ENCODE assay signal across 23 cellular contexts in genomic region chr10:61404771-61405170, GRCh38. TPM values are rescaled to one million over a fixed set of nuclear protein-coding genes. Genes with fewer than 3 reads are reported as not detected.
DNase-seq lines count a peak whose midpoint lies in the region; ATAC-seq, FAIRE-seq and TF ChIP-seq lines count a peak whose summit lies in the region.
"Had no signal": no experiment of that assay in that cellular context is flagged by ENCODE, and none has a peak within 500 bp of the region (broad histone marks: within the 10 kb centered on the region; RNA-seq: fewer than 3 reads in every experiment).

No MANE protein-coding gene starts in this region.

- no peak overlapping the region for H3K4me3 ChIP-seq in BJ (ENCODE audit: low read depth, low read length)
- no peak overlapping the region for H3K4me3 ChIP-seq in K562
- H3K4me3 ChIP-seq: breast epithelium, gastrocnemius medialis, MG63, stomach had no signal

- no peaks in the 10 kb centered on the region for H3K9me1 ChIP-seq in K562 (ENCODE audit: control insufficient read depth, insufficient read depth, low read length)

- no peaks in the 10 kb centered on the region for H3K9me3 ChIP-seq in K562 (replicated peaks; ENCODE audit: control insufficient read depth, insufficient read depth, low read depth, low read length)
- H3K9me3 ChIP-seq: BE2C, breast epithelium, gastrocnemius medialis, MG63, stomach had no signal

- TF ChIP-seq POLR2A in K562 (conservative IDR thresholded peaks at IDR 0.05) = no peak

- TF ChIP-seq EP300 in K562 (IDR thresholded peaks at IDR 0.05; ENCODE audit: low read length) = no peak

- no peaks in the 10 kb centered on the region for H3K27me3 Mint-ChIP-seq in type B pancreatic cell
- H3K27me3 Mint-ChIP-seq in activated naive CD8-positive, alpha-beta T cell treated with anti-CD3 and anti-CD28 coated beads for 36 hours = no peaks in the 10 kb centered on the region
- H3K27me3 Mint-ChIP-seq: naive thymus-derived CD8-positive, alpha-beta T cell had no signal

- no peaks in the 10 kb centered on the region for H3K79me2 ChIP-seq in K562 (ENCODE audit: control insufficient read depth, insufficient read depth, low read length)

- no peaks in the 10 kb centered on the region for H4K20me1 ChIP-seq in K562 (replicated peaks; ENCODE audit: control insufficient read depth, insufficient read depth, low read length)

- no peaks in the 10 kb centered on the region for H3K36me3 Mint-ChIP-seq in type B pancreatic cell
- no peaks in the 10 kb centered on the region for H3K36me3 Mint-ChIP-seq in activated naive CD8-positive, alpha-beta T cell treated with anti-CD3 and anti-CD28 coated beads for 36 hours
- H3K36me3 Mint-ChIP-seq: activated CD8-positive, alpha-beta memory T cell treated with anti-CD3 and anti-CD28 coated beads, Interleukin-2, amount 10 ng/mL, durations not matched to agents 7 days and 5 days; naive thymus-derived CD8-positive, alpha-beta T cell had no signal

- WGBS in K562 (ENCODE audit: insufficient coverage, low coverage, missing lambda C conversion rate) = 0% methylated on average over 2 of the region's 2 CpGs

- no peak for TF ChIP-seq CTCF in BJ (IDR thresholded peaks at IDR 0.05; ENCODE audit: insufficient read depth, low read depth, low read length)
- TF ChIP-seq CTCF in K562 (IDR thresholded peaks at IDR 0.05 in 2 of 3, conservative IDR thresholded peaks at IDR 0.05 in 1 of 3; ENCODE audit: insufficient read depth in 2 of 3, low read depth in 1 of 3, low read length in 3 of 3) = no peak
- TF ChIP-seq CTCF in type B pancreatic cell (conservative IDR thresholded peaks at IDR 0.05) = no peak

- H3K27ac ChIP-seq in K562 (ENCODE audit: extremely low read depth, low read depth, low read length) = no peak overlapping the region
- H3K27ac ChIP-seq: breast epithelium, gastrocnemius medialis, stomach had no signal

- no TSS peak for BruUV-seq in K562 (replicated peaks; lab: Mats Ljungman, UMichigan)

- peaks cover 6% of the 10 kb centered on the region for H3K4me1 Mint-ChIP-seq in type B pancreatic cell (ENCODE audit: unreplicated experiment)
- H3K4me1 Mint-ChIP-seq in activated naive CD8-positive, alpha-beta T cell treated with anti-CD3 and anti-CD28 coated beads for 36 hours = no peaks in the 10 kb centered on the region
- H3K4me1 Mint-ChIP-seq: activated CD8-positive, alpha-beta memory T cell treated with anti-CD3 and anti-CD28 coated beads, Interleukin-2, amount 10 ng/mL, durations not matched to agents 7 days and 5 days; naive thymus-derived CD8-positive, alpha-beta T cell had no signal

- H3K4me3 Mint-ChIP-seq in type B pancreatic cell = no peak overlapping the region
- H3K4me3 Mint-ChIP-seq in activated naive CD8-positive, alpha-beta T cell treated with anti-CD3 and anti-CD28 coated beads for 36 hours = no peak overlapping the region
- H3K4me3 Mint-ChIP-seq: activated CD8-positive, alpha-beta memory T cell treated with anti-CD3 and anti-CD28 coated beads, Interleukin-2, amount 10 ng/mL, durations not matched to agents 7 days and 5 days; naive thymus-derived CD8-positive, alpha-beta T cell had no signal

- ATAC-seq in K562 = no peak
- ATAC-seq in HG02588 (IDR thresholded peaks at IDR 0.05; ENCODE audit: unreplicated experiment) = no peak
- ATAC-seq: activated CD4-positive, CD25-positive, alpha-beta regulatory T cell treated with anti-CD3 and anti-CD28 coated beads, Interleukin-2, amount 50 U/mL, for 24 hours; activated CD8-positive, alpha-beta memory T cell treated with anti-CD3 and anti-CD28 coated beads, Interleukin-2, amount 10 ng/mL, durations not matched to agents 7 days and 5 days; gastrocnemius medialis; naive thymus-derived CD8-positive, alpha-beta T cell had no signal

- POLR2A ChIA-PET in BJ (lab: Charles Lee) = no interaction called here
- POLR2A ChIA-PET in K562 (lab: Yijun Ruan, JAX) = no interaction called here

- H3K27me3 ChIP-seq in BJ (ENCODE audit: control insufficient read depth, insufficient read depth, low read length) = no peaks in the 10 kb centered on the region
- H3K27me3 ChIP-seq in K562 (ENCODE audit: control insufficient read depth in 2 of 2, insufficient read depth in 2 of 2, low read length in 2 of 2) = no peaks in the 10 kb centered on the region
- H3K27me3 ChIP-seq: BE2C, breast epithelium, gastrocnemius medialis, MG63, stomach had no signal

- DNase-seq in BJ (ENCODE audit: low read depth) (peak; percentile 19), LHCN-M2 (ENCODE audit: low read depth) (peak; percentile 76), K562 (ENCODE audit: extremely low read depth in 1 of 4, low spot score in 3 of 4) (no peak), kidney tubule cell (ENCODE audit: low spot score) (peak; percentile 13), NCI-H187 treated with DMSO at 0.1 percent for 48 hours (lab: John Stamatoyannopoulos, UW) (no peak), type B pancreatic cell (ENCODE audit: extremely low spot score, unreplicated experiment) (no peak)
- no peak for DNase-seq in activated naive CD8-positive, alpha-beta T cell treated with anti-CD3 and anti-CD28 coated beads for 36 hours
- DNase-seq: activated CD8-positive, alpha-beta memory T cell treated with anti-CD3 and anti-CD28 coated beads, Interleukin-2, amount 10 ng/mL, durations not matched to agents 7 days and 5 days; activated naive CD4-positive, alpha-beta T cell; BE2C; effector CD4-positive, alpha-beta T cell; gastrocnemius medialis; MG63; naive thymus-derived CD8-positive, alpha-beta T cell; NCI-H2081; NCI-H774; RPMI8226; stimulated activated CD4-positive, alpha-beta T cell treated with anti-CD3 and anti-CD28 coated beads, Interleukin-15, amount 100 ng/mL, for 24 hours; stomach; T-helper 1 cell had no signal

- H3K27ac Mint-ChIP-seq in type B pancreatic cell = no peak overlapping the region
- H3K27ac Mint-ChIP-seq in activated naive CD8-positive, alpha-beta T cell treated with anti-CD3 and anti-CD28 coated beads for 36 hours = no peak overlapping the region
- H3K27ac Mint-ChIP-seq: activated CD8-positive, alpha-beta memory T cell treated with anti-CD3 and anti-CD28 coated beads, Interleukin-2, amount 10 ng/mL, durations not matched to agents 7 days and 5 days; naive thymus-derived CD8-positive, alpha-beta T cell had no signal

- intact Hi-C loops in K562 (cut with micrococcal nuclease) = no loop called here

- CTCF ChIA-PET in BJ (lab: Yijun Ruan, JAX) = no interaction called here
- CTCF ChIA-PET in K562 (lab: Yijun Ruan, JAX; ENCODE audit: low intra/inter-chr PET ratio) = no interaction called here

- H3K36me3 ChIP-seq in BJ (ENCODE audit: control insufficient read depth, insufficient read depth, low read length) (no peaks in the 10 kb centered on the region), K562 (ENCODE audit: control insufficient read depth, insufficient read depth, low read length) (no peaks in the 10 kb centered on the region)
- H3K36me3 ChIP-seq: BE2C, breast epithelium, gastrocnemius medialis, MG63, stomach had no signal

- no peak for FAIRE-seq in K562 (lab: Jason Lieb, UNC)

- TF ChIP-seq RAD21 in K562 (CRISPR knock-in tag; conservative IDR thresholded peaks at IDR 0.05 in 1 of 2, IDR thresholded peaks at IDR 0.05 in 1 of 2) = no peak

- in situ Hi-C loops in K562 (cut with MboI) = no loop called here

- H3K9me3 Mint-ChIP-seq in type B pancreatic cell = no peaks in the 10 kb centered on the region
- no peaks in the 10 kb centered on the region for H3K9me3 Mint-ChIP-seq in activated naive CD8-positive, alpha-beta T cell treated with anti-CD3 and anti-CD28 coated beads for 36 hours
- H3K9me3 Mint-ChIP-seq: naive thymus-derived CD8-positive, alpha-beta T cell had no signal

- no peak overlapping the region for H2AFZ ChIP-seq in K562 (ENCODE audit: low read depth, low read length)

- no peak overlapping the region for H3K4me2 ChIP-seq in K562 (ENCODE audit: insufficient read depth, low read length)

- H3K4me1 ChIP-seq in K562 (replicated peaks in 1 of 2; ENCODE audit: control insufficient read depth in 2 of 2, insufficient read depth in 2 of 2, low read length in 2 of 2) = no peaks in the 10 kb centered on the region
- H3K4me1 ChIP-seq: BE2C, breast epithelium had no signal

- no peak overlapping the region for H3K9ac ChIP-seq in K562 (ENCODE audit: insufficient read depth in 1 of 2, low read depth in 2 of 2, low read length in 2 of 2)

RNA-seq across cellular contexts. Expression of gene TMEM26, which starts 48.4 kb away (rescaled TPM):
- polyA plus RNA-seq in BJ (2011; rRNA removed) = 1.3 TPM in 2 replicates
- 1.4 and 1.5 TPM in 2 replicates for polyA minus RNA-seq in BJ (2011; rRNA and poly(A)+ RNA removed)
- total RNA-seq in LHCN-M2 (2014; rRNA removed) = 0.71 and 1.8 TPM in 2 replicates
- 0.26 TPM for polyA plus RNA-seq in LHCN-M2 (2012)
- total RNA-seq in K562 (2011; cell fraction: chromatin; rRNA removed; ENCODE audit: low replicate concordance) = not detected in 2 replicates
- total RNA-seq in K562 (2011; cell fraction: nucleolus; rRNA removed) = not detected in 2 replicates
- total RNA-seq in K562 (2011; cell fraction: nucleoplasm; rRNA removed) = not detected in 2 replicates
- not detected in 2 replicates for total RNA-seq in K562 (2014; rRNA removed)
- total RNA-seq in K562 (2014; rRNA removed; fragmentation: Illumina TruSeq; extraction: Trizol) = not detected in 2 replicates
- not detected in 2 replicates for total RNA-seq in K562 (2015; rRNA removed; fragmentation: Illumina TruSeq; extraction: Trizol)
- total RNA-seq in K562 (2021) = not detected in 2 replicates
- not detected in 2 replicates for polyA plus RNA-seq in K562 (2011; rRNA removed)
- polyA plus RNA-seq in K562 (2011; cell fraction: cytosol; rRNA removed) = not detected in 2 replicates
- polyA plus RNA-seq in K562 (2011; cell fraction: nucleus; rRNA removed) = not detected in 2 replicates
- polyA plus RNA-seq in K562 (2012) = not detected in 2 replicates
- polyA plus RNA-seq in K562 (2014; fragmentation: Illumina TruSeq; extraction: Trizol) = not detected in 2 replicates
- polyA plus RNA-seq in K562 (2014; fragmentation: Nextera tagmentation; extraction: Ambion mirVana) = not detected
- polyA plus RNA-seq in K562 (2014; rRNA removed) = not detected in 2 replicates
- not detected in 2 replicates for polyA minus RNA-seq in K562 (2011; rRNA and poly(A)+ RNA removed)
- polyA minus RNA-seq in K562 (2011; cell fraction: cytosol; rRNA and poly(A)+ RNA removed) = not detected in 2 replicates
- not detected in 2 replicates for polyA minus RNA-seq in K562 (2011; cell fraction: nucleus; rRNA and poly(A)+ RNA removed)
- 0.79 and 3.4 TPM in 2 replicates for total RNA-seq in type B pancreatic cell (ENCODE audit: low replicate concordance)
- not detected for total RNA-seq in activated naive CD8-positive, alpha-beta T cell treated with anti-CD3 and anti-CD28 coated beads for 36 hours
- total RNA-seq: activated CD8-positive, alpha-beta memory T cell treated with anti-CD3 and anti-CD28 coated beads, Interleukin-2, amount 10 ng/mL, durations not matched to agents 7 days and 5 days; naive thymus-derived CD8-positive, alpha-beta T cell had no signal
- polyA plus RNA-seq: naive thymus-derived CD8-positive, alpha-beta T cell had no signal

Comparison
In these comparisons a context has a peak if more than half of its experiments do, and no peak if none do; other contexts are left out.
1. DNase-seq: peak in BJ (single experiment), LHCN-M2 (single experiment) and kidney tubule cell (single experiment); none in K562 (0 of 4), NCI-H187 treated with DMSO at 0.1 percent for 48 hours (single experiment), type B pancreatic cell (single experiment) and activated naive CD8-positive, alpha-beta T cell treated with anti-CD3 and anti-CD28 coated beads for 36 hours (single experiment).